In genomic region chr12:124917135-124917840, GRCh38 we compare ENCODE assay signal across 8 cellular contexts. TPM values are rescaled to one million over a fixed set of nuclear protein-coding genes. Genes with fewer than 3 reads are reported as not detected.
DNase-seq lines count a peak whose midpoint lies in the region; ATAC-seq and TF ChIP-seq lines count a peak whose summit lies in the region.

No MANE protein-coding gene starts in this region.

- peak overlapping the region; percentile 87 for H3K4me2 ChIP-seq in Karpas-422 (ENCODE audit: low read depth, low read length, poor library complexity, severe bottlenecking)

- no peaks in the 10 kb centered on the region for H3K9me3 ChIP-seq in Karpas-422 (ENCODE audit: low read length)
- H3K9me3 ChIP-seq in neutrophil = no peaks in the 10 kb centered on the region
- H3K9me3 ChIP-seq in thoracic aorta = no peaks in the 10 kb centered on the region

- peak overlapping the region; percentile 98 for H3K4me3 ChIP-seq in Karpas-422 (ENCODE audit: low read length)
- peak overlapping the region; percentile 80 to 97 for H3K4me3 ChIP-seq in foreskin fibroblast (ENCODE audit: low read depth in 1 of 2, low read length in 2 of 2)
- H3K4me3 ChIP-seq in neutrophil (ENCODE audit: low read depth in 1 of 2, low read length in 1 of 2) = peak overlapping the region; percentile 92 to 100
- H3K4me3 ChIP-seq in thoracic aorta = peak overlapping the region; percentile 91

- H3K27ac ChIP-seq in Karpas-422 (ENCODE audit: low read length) = peak overlapping the region; percentile 99
- H3K27ac ChIP-seq in neutrophil = peak overlapping the region; percentile 97
- peak overlapping the region; percentile 97 to 100 for H3K27ac ChIP-seq in thoracic aorta

- peaks cover 16% of the 10 kb centered on the region for H4K20me1 ChIP-seq in Karpas-422 (ENCODE audit: insufficient read depth, low read depth, low read length)

- H3K9me2 ChIP-seq in Karpas-422 (replicated peaks; ENCODE audit: insufficient read depth, low read length) = no peaks in the 10 kb centered on the region

- H3K27me3 ChIP-seq in Karpas-422 (ENCODE audit: low read length) (no peaks in the 10 kb centered on the region), neutrophil (no peaks in the 10 kb centered on the region), thoracic aorta (replicated peaks; ENCODE audit: insufficient read depth) (no peaks in the 10 kb centered on the region)

- peak overlapping the region; percentile 49; the same call in 1 of the 2 replicates for H2AFZ ChIP-seq in Karpas-422 (ENCODE audit: low read length)

- H3K79me2 ChIP-seq in Karpas-422 (ENCODE audit: low read length) = peaks cover 21% of the 10 kb centered on the region

- peak; percentile 91 for DNase-seq in COLO829 (ENCODE audit: low spot score)
- peak; percentile 99 for DNase-seq in Karpas-422
- peak; percentile 91 to 93 for DNase-seq in activated T-cell treated with anti-CD3 and anti-CD28 coated beads, Interleukin-2, amount 50 U/mL, for 48 hours
- peak; percentile 100 for DNase-seq in foreskin fibroblast
- peak; percentile 90 for DNase-seq in thoracic aorta (ENCODE audit: low spot score)
- no peak for DNase-seq in hypothalamus (lab: John Stamatoyannopoulos, UW)

- TF ChIP-seq CTCF in foreskin fibroblast (IDR thresholded peaks at IDR 0.05; ENCODE audit: low read depth, low read length) (no peak), neutrophil (IDR thresholded peaks at IDR 0.05) (no peak), thoracic aorta (IDR thresholded peaks at IDR 0.05) (no peak)

- H3K36me3 ChIP-seq in Karpas-422 (ENCODE audit: insufficient read depth, low read length) = peaks cover 16% of the 10 kb centered on the region
- peaks cover 14% of the 10 kb centered on the region for H3K36me3 ChIP-seq in neutrophil
- peaks cover 15% of the 10 kb centered on the region for H3K36me3 ChIP-seq in thoracic aorta

- peak overlapping the region; percentile 95 for H3K9ac ChIP-seq in Karpas-422 (ENCODE audit: low read length)

- H3K4me1 ChIP-seq in Karpas-422 (ENCODE audit: low read length) (peaks cover 79% of the 10 kb centered on the region), neutrophil (ENCODE audit: control insufficient read depth in 1 of 2, insufficient read depth in 1 of 2, low read depth in 1 of 2, low read length in 1 of 2) (peaks cover 76 to 86% of the 10 kb centered on the region in 2 experiments), thoracic aorta (ENCODE audit: control insufficient read depth in 1 of 2, low read depth in 2 of 2) (peaks cover 34 to 68% of the 10 kb centered on the region in 2 donors)

- ATAC-seq in GM21619 (IDR thresholded peaks at IDR 0.05; ENCODE audit: unreplicated experiment) (peak; percentile 43), thoracic aorta (ENCODE audit: insufficient number of reproducible peaks, low FRiP score, low read depth) (peak; percentile 73)

RNA-seq across cellular contexts. Expression of gene UBC, which starts 2.8 kb away (rescaled TPM):
- total RNA-seq in Karpas-422 (2014; rRNA removed; shearing (Covaris generic); ENCODE audit: low replicate concordance) = 603 and 914 TPM in 2 replicates
- 1,000 to 10,000 TPM; 1,069 to 1,422 TPM for total RNA-seq in thoracic aorta

RNA-seq across cellular contexts. Expression of gene SCARB1, which starts 53.6 kb away (rescaled TPM):
- total RNA-seq in Karpas-422 (2014; rRNA removed; shearing (Covaris generic); ENCODE audit: low replicate concordance) = 91.7 and 102 TPM in 2 replicates
- 10 to 100 TPM in 1 of 2 donors, 1 to 10 TPM in 1; 8.8 to 13.1 TPM for total RNA-seq in thoracic aorta

Comparison
In these comparisons a context has a peak if more than half of its experiments do, and no peak if none do; other contexts are left out.
1. DNase-seq: peak in COLO829 (single experiment), Karpas-422 (single experiment), activated T-cell treated with anti-CD3 and anti-CD28 coated beads, Interleukin-2, amount 50 U/mL, for 48 hours (2 of 2), foreskin fibroblast (2 of 2) and thoracic aorta (single experiment); none in hypothalamus (0 of 51).
2. Peak in every context shown above with its lines, with median percentiles within 50 percentile points of each other: H3K27ac ChIP-seq and H3K4me3 ChIP-seq.